Comparison of ENCODE assay signal across 8 cellular contexts in the genomic region with DNA sequence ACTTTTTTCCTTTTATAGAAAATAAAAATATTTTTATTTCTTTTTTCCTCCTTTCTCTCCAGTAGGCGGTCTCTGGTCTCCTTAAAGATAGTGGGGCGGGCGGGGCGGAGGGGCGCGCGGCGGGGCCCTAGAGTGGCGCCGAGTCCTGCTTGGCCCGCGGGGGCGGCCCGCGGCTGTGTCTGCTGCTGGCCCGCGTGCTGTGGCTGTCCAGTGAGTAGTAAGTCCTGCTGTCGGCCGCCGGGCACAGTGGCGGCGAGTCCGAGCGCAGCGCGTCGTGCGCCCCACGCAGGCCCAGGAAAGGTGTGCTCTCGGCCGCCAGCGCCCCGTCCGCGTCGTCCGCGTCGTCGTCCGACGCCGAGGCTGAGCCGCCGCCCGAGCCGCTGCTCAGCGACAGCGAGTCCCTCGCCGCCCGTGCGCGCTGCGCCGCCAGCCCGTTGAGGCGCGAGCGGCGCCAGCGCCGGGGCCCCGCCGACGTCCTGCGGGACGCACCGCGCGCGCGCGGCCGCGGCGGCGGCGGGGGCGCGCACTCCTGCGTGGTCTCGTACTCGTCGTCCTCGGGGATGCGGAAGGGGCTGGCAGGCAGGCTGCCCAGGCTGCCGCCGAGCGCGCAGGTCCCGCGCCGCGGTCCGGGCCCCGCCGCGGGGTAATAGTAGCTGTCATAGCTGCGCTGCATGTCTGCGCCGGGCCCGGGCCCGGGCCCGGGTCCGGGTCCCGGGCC. TPM values are rescaled to one million over a fixed set of nuclear protein-coding genes. Genes with fewer than 3 reads are reported as not detected.
DNase-seq lines count a peak whose midpoint lies in the region; ATAC-seq lines count a peak whose summit lies in the region.

No MANE protein-coding gene starts in this region.

- H3K4me1 ChIP-seq in muscle layer of colon (ENCODE audit: insufficient read depth, low read length), result no peaks in the 10 kb centered on the region

- no peaks in the 10 kb centered on the region for H3K36me3 ChIP-seq in muscle layer of colon (ENCODE audit: insufficient read depth, low read length)

- peaks cover 0 to 5% of the 10 kb centered on the region in 2 donors for H3K27me3 ChIP-seq in muscle layer of colon (ENCODE audit: control insufficient read depth in 1 of 2, insufficient read depth in 2 of 2, low read length in 2 of 2)

- ATAC-seq in GM21717 (IDR thresholded peaks at IDR 0.05; ENCODE audit: unreplicated experiment), result peak; percentile 44
- no peak for ATAC-seq in HG03457 (IDR thresholded peaks at IDR 0.05; ENCODE audit: unreplicated experiment)

- H3K9me3 ChIP-seq in muscle layer of colon (ENCODE audit: low read length), result no peaks in the 10 kb centered on the region

- H3K4me3 ChIP-seq in muscle layer of colon (ENCODE audit: low read depth in 1 of 2, low read length in 2 of 2), result peak overlapping the region; percentile 45 to 47

- peak overlapping the region; percentile 68 for H3K27ac ChIP-seq in muscle layer of colon (ENCODE audit: low read depth, low read length)

- DNase-seq in Daoy (ENCODE audit: low read depth) (peak; percentile 86), NCI-H1105 treated with DMSO at 0.1 percent for 48 hours (lab: John Stamatoyannopoulos, UW) (peak; percentile 25), activated T-cell treated with anti-CD3 and anti-CD28 coated beads for 24 hours (ENCODE audit: low read depth) (peak; percentile 66), epidermal melanocyte (ENCODE audit: insufficient read length, low spot score) (peak; percentile 69)
- peak; percentile 44 to 61 for DNase-seq in stimulated activated CD8-positive, alpha-beta memory T cell treated with anti-CD3 and anti-CD28 coated beads, Interleukin-7, amount 100 ng/mL, for 1 hour (ENCODE audit: low read depth in 2 of 2)

- H3K9ac ChIP-seq in muscle layer of colon (ENCODE audit: low read length), result no peak overlapping the region

RNA-seq across cellular contexts. Expression of gene PSD2, which starts 52.3 kb away (rescaled TPM):
- total RNA-seq in Daoy (2014; rRNA removed; shearing (Covaris generic)), result 0.18 and 0.40 TPM in 2 replicates

Comparison
In these comparisons a context has a peak if more than half of its experiments do, and no peak if none do; other contexts are left out.
1. DNase-seq: peak in every context shown above with its lines; median percentile 86 in Daoy; 69 in epidermal melanocyte; 66 in activated T-cell treated with anti-CD3 and anti-CD28 coated beads for 24 hours; 52 in stimulated activated CD8-positive, alpha-beta memory T cell treated with anti-CD3 and anti-CD28 coated beads, Interleukin-7, amount 100 ng/mL, for 1 hour; 25 in NCI-H1105 treated with DMSO at 0.1 percent for 48 hours.